In genomic region chr11:8788616-8789015, GRCh38 we compare ENCODE assay signal across 20 cellular contexts.
DNase-seq lines count a peak whose midpoint lies in the region; ATAC-seq and TF ChIP-seq lines count a peak whose summit lies in the region.
"Had no signal": no experiment of that assay in that cellular context is flagged by ENCODE, and none has a peak within 500 bp of the region (broad histone marks: within the 10 kb centered on the region; RNA-seq: fewer than 3 reads in every experiment).

No MANE protein-coding gene starts in this region.

- no peak overlapping the region for H3K56ac ChIP-seq in IMR-90 (ENCODE audit: extremely low read depth, insufficient read depth, low read length)

- H3K27ac Mint-ChIP-seq in endodermal cell: no peak overlapping the region
- H3K27ac Mint-ChIP-seq: CD8-positive, alpha-beta T cell; GM23338 had no signal

- H3K9ac ChIP-seq in IMR-90 (ENCODE audit: low read depth, low read length): no peak overlapping the region
- no peak overlapping the region for H3K9ac ChIP-seq in smooth muscle cell (ENCODE audit: low read depth)
- no peak overlapping the region for H3K9ac ChIP-seq in endodermal cell (ENCODE audit: extremely low read depth, low read length, poor library complexity, severe bottlenecking)
- H3K9ac ChIP-seq: BLaER1 treated with 17β-estradiol and CSF1 and Interleukin-3, amounts not matched to agents 10 nM and 100 nM had no signal

- intact Hi-C loops in IMR-90 (cut with micrococcal nuclease): no loop called here
- intact Hi-C loops in Panc1 (cut with micrococcal nuclease; ENCODE audit: unreplicated experiment): no loop called here
- intact Hi-C loops in esophagus muscularis mucosa (cut with DNase I): no loop called here

- no peak overlapping the region for H2BK15ac ChIP-seq in IMR-90 (ENCODE audit: low read depth, low read length)

- peaks cover 2% of the 10 kb centered on the region for H3K36me3 Mint-ChIP-seq in endodermal cell (ENCODE audit: low read depth)
- H3K36me3 Mint-ChIP-seq: CD8-positive, alpha-beta T cell had no signal

- H3K9me3 ChIP-seq in IMR-90 (ENCODE audit: control insufficient read depth, insufficient read depth, low read length): no peaks in the 10 kb centered on the region
- no peaks in the 10 kb centered on the region for H3K9me3 ChIP-seq in Panc1 (ENCODE audit: control insufficient read depth, insufficient read depth, low read depth, low read length)
- no peaks in the 10 kb centered on the region for H3K9me3 ChIP-seq in esophagus muscularis mucosa
- H3K9me3 ChIP-seq in smooth muscle cell (replicated peaks; ENCODE audit: low read depth): no peaks in the 10 kb centered on the region
- H3K9me3 ChIP-seq in endodermal cell (ENCODE audit: control insufficient read depth, low read length): no peaks in the 10 kb centered on the region
- H3K9me3 ChIP-seq: BLaER1 treated with 17β-estradiol and CSF1 and Interleukin-3, amounts not matched to agents 10 nM and 100 nM had no signal

- WGBS in IMR-90 (ENCODE audit: extremely low coverage in 2 of 2, insufficient read length in 1 of 2), 2 experiments: 100% methylated on average over 1 of the region's 2 CpGs; no CpG with 5 or more reads in 1 of the 2 experiments
- WGBS in esophagus muscularis mucosa: 93% methylated on average over 2 of the region's 2 CpGs
- WGBS in smooth muscle cell (ENCODE audit: low lambda C conversion rate): 95% methylated on average over 2 of the region's 2 CpGs
- 83 to 96% methylated on average over 1 to 2 of the region's 2 CpGs for WGBS in endodermal cell (ENCODE audit: insufficient coverage in 1 of 2, insufficient read length in 1 of 2), 2 experiments

- H2AFZ ChIP-seq in IMR-90 (replicated peaks; ENCODE audit: low read length, poor library complexity) (no peak overlapping the region), smooth muscle cell (ENCODE audit: low read depth) (no peak overlapping the region)
- H2AFZ ChIP-seq: GM23338 had no signal

- no peak overlapping the region for H2BK120ac ChIP-seq in IMR-90 (ENCODE audit: low read depth, low read length)

- no peaks in the 10 kb centered on the region for H3K9me3 Mint-ChIP-seq in endodermal cell
- H3K9me3 Mint-ChIP-seq: CD8-positive, alpha-beta T cell; GM23338 had no signal

- H3K9me1 ChIP-seq in IMR-90 (ENCODE audit: insufficient read depth, low read length): peaks cover 37% of the 10 kb centered on the region

- no peak overlapping the region for H3K4me3 Mint-ChIP-seq in endodermal cell
- H3K4me3 Mint-ChIP-seq: CD8-positive, alpha-beta T cell; GM23338 had no signal

- no peak for DNase-seq in IMR-90
- no peak for DNase-seq in Panc1 (ENCODE audit: low read depth, low spot score)
- DNase-seq in esophagus muscularis mucosa (ENCODE audit: extremely low spot score): no peak
- DNase-seq in smooth muscle cell (lab: John Stamatoyannopoulos, UW; ENCODE audit: unreplicated experiment): no peak
- no peak for DNase-seq in endodermal cell
- DNase-seq in NCI-H774 (lab: John Stamatoyannopoulos, UW): no peak
- no peak for DNase-seq in HK-2 (ENCODE audit: unreplicated experiment)
- DNase-seq: CD8-positive, alpha-beta T cell; DMS53; EL; KBM-7; NCI-H1417 treated with DMSO at 0.1 percent for 48 hours; NCI-H1930; NCI-H345; NCI-H524 treated with DMSO at 0.1 percent for 48 hours; Right ventricle myocardium superior had no signal

- H3K4me1 ChIP-seq in IMR-90 (ENCODE audit: control insufficient read depth, insufficient read depth, low read length) (peaks cover 12% of the 10 kb centered on the region), Panc1 (ENCODE audit: control insufficient read depth, insufficient read depth, low read length) (no peaks in the 10 kb centered on the region), esophagus muscularis mucosa (peaks cover 52 to 96% (median 90%) of the 10 kb centered on the region in 4 donors), smooth muscle cell (ENCODE audit: low read depth) (no peaks in the 10 kb centered on the region), endodermal cell (ENCODE audit: control insufficient read depth, insufficient read depth, low read length) (peaks cover 12% of the 10 kb centered on the region)

- H3K4ac ChIP-seq in IMR-90 (ENCODE audit: low read depth, low read length): no peak overlapping the region

- H4K8ac ChIP-seq in IMR-90 (ENCODE audit: low read depth in 2 of 2, low read length in 2 of 2): no peak overlapping the region

- H3K23ac ChIP-seq in IMR-90 (ENCODE audit: low read depth, low read length): 0 out of 2 replicates have a peak overlapping the region, but pooled peaks have one; percentile 16

- H2AK9ac ChIP-seq in IMR-90 (replicated peaks; ENCODE audit: low read depth, low read length, poor library complexity): no peak overlapping the region

- H3K4me2 ChIP-seq in IMR-90 (ENCODE audit: low read depth, low read length): no peak overlapping the region
- H3K4me2 ChIP-seq in smooth muscle cell: no peak overlapping the region
- H3K4me2 ChIP-seq: GM23338 had no signal

- dilution Hi-C loops in IMR-90 (cut with HindIII; ENCODE audit: low sequenced_read_pairs, unreplicated experiment): no loop called here

- no peaks in the 10 kb centered on the region for H3K27me3 Mint-ChIP-seq in endodermal cell (ENCODE audit: insufficient read depth)

- H3K14ac ChIP-seq in IMR-90 (replicated peaks; ENCODE audit: low read depth, low read length): no peak overlapping the region

- H3K18ac ChIP-seq in IMR-90 (ENCODE audit: low read depth, low read length): no peak overlapping the region

- in situ Hi-C loops in IMR-90 (cut with MboI; ENCODE audit: low sequenced_read_pairs): no loop called here
- in situ Hi-C loops in Panc1 (cut with HindIII; ENCODE audit: low pct_unique_long_range_greater_than_20kb, low sequenced_read_pairs): no loop called here

- peaks cover 100% of the 10 kb centered on the region for H3K79me2 ChIP-seq in smooth muscle cell (ENCODE audit: low read depth)

- ATAC-seq in IMR-90 (ENCODE audit: low read depth) (no peak), Panc1 (no peak), GM21737 (IDR thresholded peaks at IDR 0.05; ENCODE audit: unreplicated experiment) (no peak)
- ATAC-seq: CD8-positive, alpha-beta T cell; GM12878; GM23338 had no signal

- H2BK20ac ChIP-seq in IMR-90 (ENCODE audit: low read depth, low read length): no peak overlapping the region

- TF ChIP-seq CTCF in IMR-90 (conservative IDR thresholded peaks at IDR 0.05; ENCODE audit: low read depth, low read length) (no peak), Panc1 (IDR thresholded peaks at IDR 0.05) (no peak), esophagus muscularis mucosa (IDR thresholded peaks at IDR 0.05) (no peak), smooth muscle cell (IDR thresholded peaks at IDR 0.05; ENCODE audit: borderline replicate concordance, insufficient read depth, poor library complexity, severe bottlenecking) (no peak), endodermal cell (conservative IDR thresholded peaks at IDR 0.05) (no peak)

- no peaks in the 10 kb centered on the region for H3K27me3 ChIP-seq in IMR-90 (ENCODE audit: control insufficient read depth, insufficient read depth, low read length)
- no peaks in the 10 kb centered on the region for H3K27me3 ChIP-seq in Panc1 (ENCODE audit: control insufficient read depth, insufficient read depth, low read length)
- no peaks in the 10 kb centered on the region for H3K27me3 ChIP-seq in esophagus muscularis mucosa
- H3K27me3 ChIP-seq in smooth muscle cell (ENCODE audit: low read depth): no peaks in the 10 kb centered on the region
- no peaks in the 10 kb centered on the region for H3K27me3 ChIP-seq in endodermal cell (ENCODE audit: control insufficient read depth, insufficient read depth, low read length, poor library complexity, severe bottlenecking)
- H3K27me3 ChIP-seq: BLaER1 treated with 17β-estradiol and CSF1 and Interleukin-3, amounts not matched to agents 10 nM and 100 nM had no signal

- H2AK5ac ChIP-seq in IMR-90 (ENCODE audit: low read depth, low read length): no peak overlapping the region

- POLR2A ChIA-PET in IMR-90 (lab: Charles Lee; ENCODE audit: unreplicated experiment) (no interaction called here), Panc1 (lab: Charles Lee) (no interaction called here)

- CTCF ChIA-PET in IMR-90 (lab: Yijun Ruan, JAX) (no interaction called here), Panc1 (lab: Charles Lee) (no interaction called here)

- no peak overlapping the region for H3K4me3 ChIP-seq in IMR-90 (ENCODE audit: insufficient read depth, low read depth, low read length)
- H3K4me3 ChIP-seq in Panc1 (ENCODE audit: low read depth in 2 of 2, low read length in 2 of 2): no peak overlapping the region
- H3K4me3 ChIP-seq in esophagus muscularis mucosa: no peak overlapping the region
- no peak overlapping the region for H3K4me3 ChIP-seq in smooth muscle cell
- no peak overlapping the region for H3K4me3 ChIP-seq in endodermal cell (ENCODE audit: low read length)
- H3K4me3 ChIP-seq: BLaER1 treated with 17β-estradiol and CSF1 and Interleukin-3, amounts not matched to agents 10 nM and 100 nM; GM12878; GM23338 had no signal

- H4K20me1 ChIP-seq in IMR-90 (ENCODE audit: insufficient read depth, low read length) (peaks cover 56% of the 10 kb centered on the region; the same call in 1 of the 2 replicates), smooth muscle cell (ENCODE audit: low read depth) (peaks cover 100% of the 10 kb centered on the region)
- H4K20me1 ChIP-seq: BLaER1 treated with 17β-estradiol and CSF1 and Interleukin-3, amounts not matched to agents 10 nM and 100 nM had no signal

- H3K36me3 ChIP-seq in IMR-90 (ENCODE audit: control insufficient read depth, insufficient read depth, low read length) (peaks cover 7% of the 10 kb centered on the region), Panc1 (ENCODE audit: control insufficient read depth, insufficient read depth, low read length) (no peaks in the 10 kb centered on the region), esophagus muscularis mucosa (no peaks in the 10 kb centered on the region), smooth muscle cell (ENCODE audit: low read depth) (peaks cover 3% of the 10 kb centered on the region), endodermal cell (ENCODE audit: control insufficient read depth, insufficient read depth, low read length) (peaks cover 75% of the 10 kb centered on the region)
- H3K36me3 ChIP-seq: BLaER1 treated with 17β-estradiol and CSF1 and Interleukin-3, amounts not matched to agents 10 nM and 100 nM had no signal

- H4K5ac ChIP-seq in IMR-90 (ENCODE audit: low read depth, low read length): no peak overlapping the region

- TF ChIP-seq RAD21 in IMR-90 (IDR thresholded peaks at IDR 0.05; ENCODE audit: low read length): no peak

- H3F3A ChIP-seq in smooth muscle cell (ENCODE audit: low read depth): peaks cover 21% of the 10 kb centered on the region

- no peak overlapping the region for H2BK5ac ChIP-seq in IMR-90 (ENCODE audit: low read depth, low read length, poor library complexity, severe bottlenecking)

- peaks cover 34% of the 10 kb centered on the region for H3K4me1 Mint-ChIP-seq in endodermal cell

- no peak for TF ChIP-seq EP300 in esophagus muscularis mucosa (IDR thresholded peaks at IDR 0.05)

- H3K27ac ChIP-seq in IMR-90 (ENCODE audit: insufficient read depth, low read length): no peak overlapping the region
- no peak overlapping the region for H3K27ac ChIP-seq in Panc1 (ENCODE audit: low read length)
- H3K27ac ChIP-seq in esophagus muscularis mucosa (replicated peaks in 1 of 4): peak overlapping the region; percentile 53 to 83 (median 71)
- H3K27ac ChIP-seq in smooth muscle cell (ENCODE audit: low read depth): peak overlapping the region; percentile 21
- H3K27ac ChIP-seq in endodermal cell (ENCODE audit: low read depth, low read length): no peak overlapping the region
- H3K27ac ChIP-seq: BLaER1 treated with 17β-estradiol and CSF1 and Interleukin-3, amounts not matched to agents 10 nM and 100 nM had no signal

- peaks cover 43 to 81% of the 10 kb centered on the region in 2 experiments for H3K79me1 ChIP-seq in IMR-90 (ENCODE audit: low read depth in 1 of 2, low read length in 2 of 2)

- BruUV-seq in IMR-90 (replicated peaks; lab: Mats Ljungman, UMichigan) (no TSS peak), Panc1 (replicated peaks; lab: Mats Ljungman, UMichigan) (TSS peak; percentile 4)

- H4K91ac ChIP-seq in IMR-90 (ENCODE audit: insufficient read depth, low read depth, low read length): no peak overlapping the region

- no peak for TF ChIP-seq POLR2A in IMR-90 (IDR thresholded peaks at IDR 0.05; ENCODE audit: low read depth, low read length)
- TF ChIP-seq POLR2A in esophagus muscularis mucosa (IDR thresholded peaks at IDR 0.05; ENCODE audit: low read depth): no peak

Comparison
In these comparisons a context has a peak if more than half of its experiments do, and no peak if none do; other contexts are left out.
1. H3K27ac ChIP-seq: peak in esophagus muscularis mucosa (4 of 4) and smooth muscle cell (single experiment); none in IMR-90 (single experiment), Panc1 (single experiment) and endodermal cell (single experiment).